ENCODE assay signal across 1 cellular context in the genomic region with DNA sequence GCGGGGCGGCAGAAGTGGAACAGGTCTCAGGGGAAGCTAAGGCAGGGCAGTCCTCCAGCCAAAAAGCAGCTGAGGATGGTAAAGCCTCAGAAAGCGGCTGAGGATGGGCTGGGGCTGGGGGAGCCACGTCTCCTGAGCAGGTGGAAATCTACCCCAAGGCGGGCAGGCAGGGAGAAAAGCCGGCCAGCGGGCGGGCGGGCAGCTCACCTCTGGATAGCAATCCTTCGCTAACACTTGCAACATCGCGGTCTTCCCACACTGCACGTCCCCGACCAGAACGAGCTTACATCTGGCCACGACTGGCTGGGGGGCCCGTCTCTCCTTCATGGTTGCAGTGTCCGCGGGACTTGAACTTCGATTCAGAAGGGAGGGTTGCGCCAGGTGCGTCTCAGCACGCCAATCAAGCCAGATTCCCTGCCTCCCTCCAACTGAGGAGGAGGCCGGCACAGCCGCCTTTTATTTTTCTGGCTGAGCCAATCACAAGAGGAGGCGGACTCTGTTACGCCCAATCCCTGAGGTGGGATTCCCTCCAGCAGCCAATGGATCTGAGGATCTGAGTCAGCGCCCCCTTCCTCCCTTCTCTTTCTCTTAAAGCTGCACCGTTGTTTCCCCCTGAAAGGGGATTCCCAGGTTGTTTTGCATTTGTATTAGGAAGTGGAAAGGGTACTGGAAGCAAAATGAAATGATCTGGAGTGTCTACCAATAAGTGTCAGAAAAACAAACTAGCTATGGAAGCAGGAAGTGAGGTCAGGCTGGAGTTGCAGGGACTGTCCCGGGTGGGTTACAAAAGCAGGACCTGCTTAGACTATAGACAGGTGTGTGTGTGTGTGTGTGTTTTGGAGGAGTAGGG.
A peak's percentile ranks its signal among the peaks of the same experiment; 100 is the strongest.
TF ChIP-seq lines count a peak whose summit lies in the region.

A gene (minus strand): TSS at position 430 of the 850 bp plus-strand sequence. CDS start 103 bp downstream, at position 327.

TF ChIP-seq in neural cell, 6 proteins besides CTCF, POLR2A, EP300 and RAD21:
- TF ChIP-seq, protein P1, sequence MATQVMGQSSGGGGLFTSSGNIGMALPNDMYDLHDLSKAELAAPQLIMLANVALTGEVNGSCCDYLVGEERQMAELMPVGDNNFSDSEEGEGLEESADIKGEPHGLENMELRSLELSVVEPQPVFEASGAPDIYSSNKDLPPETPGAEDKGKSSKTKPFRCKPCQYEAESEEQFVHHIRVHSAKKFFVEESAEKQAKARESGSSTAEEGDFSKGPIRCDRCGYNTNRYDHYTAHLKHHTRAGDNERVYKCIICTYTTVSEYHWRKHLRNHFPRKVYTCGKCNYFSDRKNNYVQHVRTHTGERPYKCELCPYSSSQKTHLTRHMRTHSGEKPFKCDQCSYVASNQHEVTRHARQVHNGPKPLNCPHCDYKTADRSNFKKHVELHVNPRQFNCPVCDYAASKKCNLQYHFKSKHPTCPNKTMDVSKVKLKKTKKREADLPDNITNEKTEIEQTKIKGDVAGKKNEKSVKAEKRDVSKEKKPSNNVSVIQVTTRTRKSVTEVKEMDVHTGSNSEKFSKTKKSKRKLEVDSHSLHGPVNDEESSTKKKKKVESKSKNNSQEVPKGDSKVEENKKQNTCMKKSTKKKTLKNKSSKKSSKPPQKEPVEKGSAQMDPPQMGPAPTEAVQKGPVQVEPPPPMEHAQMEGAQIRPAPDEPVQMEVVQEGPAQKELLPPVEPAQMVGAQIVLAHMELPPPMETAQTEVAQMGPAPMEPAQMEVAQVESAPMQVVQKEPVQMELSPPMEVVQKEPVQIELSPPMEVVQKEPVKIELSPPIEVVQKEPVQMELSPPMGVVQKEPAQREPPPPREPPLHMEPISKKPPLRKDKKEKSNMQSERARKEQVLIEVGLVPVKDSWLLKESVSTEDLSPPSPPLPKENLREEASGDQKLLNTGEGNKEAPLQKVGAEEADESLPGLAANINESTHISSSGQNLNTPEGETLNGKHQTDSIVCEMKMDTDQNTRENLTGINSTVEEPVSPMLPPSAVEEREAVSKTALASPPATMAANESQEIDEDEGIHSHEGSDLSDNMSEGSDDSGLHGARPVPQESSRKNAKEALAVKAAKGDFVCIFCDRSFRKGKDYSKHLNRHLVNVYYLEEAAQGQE (IDR thresholded peaks at IDR 0.05; ENCODE audit: borderline replicate concordance), result peak; percentile 90
- TF ChIP-seq TAF1 (IDR thresholded peaks at IDR 0.05; ENCODE audit: low read depth) (peak; percentile 85), EZH2 (IDR thresholded peaks at IDR 0.05; ENCODE audit: borderline replicate concordance, insufficient read depth, low read length, poor library complexity, severe bottlenecking) (no peak), MXI1 (conservative IDR thresholded peaks at IDR 0.05; ENCODE audit: poor library complexity, severe bottlenecking) (peak; percentile 69), SMC3 (conservative IDR thresholded peaks at IDR 0.05; ENCODE audit: poor library complexity) (peak; percentile 24), POLR2AphosphoS5 (IDR thresholded peaks at IDR 0.05) (peak; percentile 96)
